Comparison of ENCODE assay signal across 17 cellular contexts in genomic region chr2:238974061-238974460, GRCh38.
DNase-seq lines count a peak whose midpoint lies in the region; ATAC-seq and TF ChIP-seq lines count a peak whose summit lies in the region.
"Had no signal": no experiment of that assay in that cellular context is flagged by ENCODE, and none has a peak within 500 bp of the region (broad histone marks: within the 10 kb centered on the region; RNA-seq: fewer than 3 reads in every experiment).

No MANE protein-coding gene starts in this region.

- H3K4me1 Mint-ChIP-seq in HFFc6 (ENCODE audit: low read depth): peaks cover 57% of the 10 kb centered on the region
- H3K4me1 Mint-ChIP-seq: CD4-positive, alpha-beta memory T cell had no signal

- H3K36me3 Mint-ChIP-seq in HFFc6 (ENCODE audit: low read depth): no peaks in the 10 kb centered on the region; the same call in 1 of the 2 replicates

- intact Hi-C loops in vagina (cut with DNase I): no loop called here

- H3K27me3 ChIP-seq in vagina (no peaks in the 10 kb centered on the region), gastroesophageal sphincter (peaks cover 15% of the 10 kb centered on the region)

- ATAC-seq in gastroesophageal sphincter: no peak
- ATAC-seq in GM19035 (IDR thresholded peaks at IDR 0.05; ENCODE audit: unreplicated experiment): no peak
- ATAC-seq: activated CD8-positive, alpha-beta T cell treated with anti-CD3 and anti-CD28 coated beads for 36 hours had no signal

- no peak for TF ChIP-seq POLR2A in vagina (IDR thresholded peaks at IDR 0.05)
- no peak for TF ChIP-seq POLR2A in gastroesophageal sphincter (IDR thresholded peaks at IDR 0.05)

- peak overlapping the region; percentile 66 for H3K4me3 Mint-ChIP-seq in HFFc6
- H3K4me3 Mint-ChIP-seq: activated CD8-positive, alpha-beta T cell treated with anti-CD3 and anti-CD28 coated beads for 36 hours; activated T-helper 1 cell treated with anti-CD3 and anti-CD28 coated beads, Interleukin-12 subunit alpha, Interleukin-12 subunit beta, Interleukin-2, Interleukin-4 antibody, amounts not matched to agents 30 ng/mL and 10 ng/mL and 1 ng/mL, durations not matched to agents 14 hours and 24 hours and 36 hours; CD4-positive, alpha-beta memory T cell had no signal

- peaks cover 15% of the 10 kb centered on the region for H3K4me1 ChIP-seq in vagina
- peaks cover 0 to 32% (median 5%) of the 10 kb centered on the region in 3 donors for H3K4me1 ChIP-seq in gastroesophageal sphincter
- H3K4me1 ChIP-seq: spleen had no signal

- 25 to 33% methylated on average over 4 of the region's 4 CpGs for WGBS in gastroesophageal sphincter (ENCODE audit: low coverage in 1 of 2), 2 donors

- H3K9me3 ChIP-seq in vagina (peaks cover 3% of the 10 kb centered on the region), gastroesophageal sphincter (peaks cover 0 to 8% (median 0%) of the 10 kb centered on the region in 3 donors)

- H3K4me3 ChIP-seq in astrocyte of the spinal cord (ENCODE audit: low read depth, low read length) (no peak overlapping the region), vagina (no peak overlapping the region), gastroesophageal sphincter (no peak overlapping the region)
- H3K4me3 ChIP-seq: SK-N-MC, spleen had no signal

- no peaks in the 10 kb centered on the region; the same call in 1 of the 2 replicates for H3K27me3 Mint-ChIP-seq in HFFc6 (ENCODE audit: insufficient read depth)

- TF ChIP-seq CTCF in HFFc6 (IDR thresholded peaks at IDR 0.05): no peak
- TF ChIP-seq CTCF in astrocyte of the spinal cord (IDR thresholded peaks at IDR 0.05; ENCODE audit: low read depth, low read length): no peak
- no peak for TF ChIP-seq CTCF in vagina (IDR thresholded peaks at IDR 0.05)
- TF ChIP-seq CTCF in gastroesophageal sphincter (IDR thresholded peaks at IDR 0.05): no peak

- H3K27ac ChIP-seq in vagina: peak overlapping the region; percentile 58
- H3K27ac ChIP-seq in gastroesophageal sphincter: peak overlapping the region in 2 of 4 donors; percentile 67 to 73
- H3K27ac ChIP-seq: SK-N-MC, spleen had no signal

- H3K36me3 ChIP-seq in vagina (no peaks in the 10 kb centered on the region), gastroesophageal sphincter (no peaks in the 10 kb centered on the region)
- H3K36me3 ChIP-seq: spleen had no signal

- in situ Hi-C loops in astrocyte of the spinal cord (cut with HindIII; ENCODE audit: low sequenced_read_pairs): no loop called here

- no peak for TF ChIP-seq EP300 in gastroesophageal sphincter (IDR thresholded peaks at IDR 0.05)

- H3K27ac Mint-ChIP-seq in HFFc6: peak overlapping the region; percentile 74
- H3K27ac Mint-ChIP-seq: activated CD8-positive, alpha-beta T cell treated with anti-CD3 and anti-CD28 coated beads for 36 hours; activated T-helper 1 cell treated with anti-CD3 and anti-CD28 coated beads, Interleukin-12 subunit alpha, Interleukin-12 subunit beta, Interleukin-2, Interleukin-4 antibody, amounts not matched to agents 30 ng/mL and 10 ng/mL and 1 ng/mL, durations not matched to agents 14 hours and 24 hours and 36 hours; CD4-positive, alpha-beta memory T cell had no signal

- no peaks in the 10 kb centered on the region for H3K9me3 Mint-ChIP-seq in HFFc6

- DNase-seq in HFFc6 (peak; percentile 62), astrocyte of the spinal cord (ENCODE audit: low read depth, low spot score) (peak; percentile 47), fibroblast of peridontal ligament (ENCODE audit: extremely low read depth) (peak; percentile 64), vagina (ENCODE audit: extremely low spot score in 2 of 2) (no peak)
- no peak for DNase-seq in activated effector memory CD4-positive, alpha-beta T cell treated with Interleukin-2 at 50 U/mL for 16 hours
- DNase-seq: activated CD8-positive, alpha-beta T cell treated with anti-CD3 and anti-CD28 coated beads for 36 hours; CD4-positive, alpha-beta memory T cell; effector CD4-positive, alpha-beta T cell; KBM-7; NCI-H1436; occipital lobe; spleen; stimulated activated naive CD4-positive, alpha-beta T cell treated with Interleukin-2 at 50 U/mL for 16 hours had no signal

Comparison
In these comparisons a context has a peak if more than half of its experiments do, and no peak if none do; other contexts are left out.
1. DNase-seq: peak in HFFc6 (single experiment), astrocyte of the spinal cord (single experiment) and fibroblast of peridontal ligament (single experiment); none in vagina (0 of 2) and activated effector memory CD4-positive, alpha-beta T cell treated with Interleukin-2 at 50 U/mL for 16 hours (single experiment).